In the genomic region with DNA sequence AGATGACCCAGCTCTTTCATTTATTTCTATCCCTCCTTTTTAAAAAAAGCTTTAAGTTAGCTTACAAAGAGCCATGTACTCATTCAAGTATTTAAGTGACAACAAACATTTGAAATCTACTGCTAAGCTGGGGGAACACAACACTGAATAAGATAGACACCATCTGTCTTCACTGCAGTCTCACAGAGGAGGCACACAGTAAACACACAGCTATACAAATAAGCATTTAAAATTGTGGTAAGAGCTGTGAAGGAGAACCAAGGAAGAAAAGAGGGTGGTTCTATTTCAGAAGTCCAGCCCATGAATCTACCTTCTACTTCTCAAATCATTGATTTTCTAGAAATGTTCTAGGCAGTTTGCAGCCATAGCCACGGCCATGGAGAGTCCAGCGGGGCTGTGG, we compare ENCODE assay signal across 19 cellular contexts. TPM values are rescaled to one million over a fixed set of nuclear protein-coding genes. Genes with fewer than 3 reads are reported as not detected.
DNase-seq lines count a peak whose midpoint lies in the region; ATAC-seq and TF ChIP-seq lines count a peak whose summit lies in the region.
"Had no signal": no experiment of that assay in that cellular context is flagged by ENCODE, and none has a peak within 500 bp of the region (broad histone marks: within the 10 kb centered on the region; RNA-seq: fewer than 3 reads in every experiment).

No MANE protein-coding gene starts in this region.

- no peak for TF ChIP-seq CTCF in chondrocyte (IDR thresholded peaks at IDR 0.05)

- H3K4me3 Mint-ChIP-seq in activated T-cell treated with anti-CD3 and anti-CD28 coated beads, Interleukin-2, amount 50 U/mL, for 24 hours, result no peak overlapping the region
- H3K4me3 Mint-ChIP-seq in chondrocyte (ENCODE audit: unreplicated experiment), result no peak overlapping the region
- no peak overlapping the region for H3K4me3 Mint-ChIP-seq in stimulated activated effector memory CD8-positive, alpha-beta T cell treated with anti-CD3 and anti-CD28 coated beads, Interleukin-12 subunit alpha, Interleukin-12 subunit beta, amount 100 ng/mL, for 72 hours

- H3K27ac Mint-ChIP-seq in activated T-cell treated with anti-CD3 and anti-CD28 coated beads, Interleukin-2, amount 50 U/mL, for 24 hours, result peak overlapping the region; percentile 98
- H3K27ac Mint-ChIP-seq in chondrocyte (ENCODE audit: unreplicated experiment), result peak overlapping the region; percentile 15
- peak overlapping the region; percentile 95 for H3K27ac Mint-ChIP-seq in stimulated activated effector memory CD8-positive, alpha-beta T cell treated with anti-CD3 and anti-CD28 coated beads, Interleukin-12 subunit alpha, Interleukin-12 subunit beta, amount 100 ng/mL, for 72 hours

- in situ Hi-C loops in ACHN (cut with HindIII; ENCODE audit: low pct_ligation_motif_present, low pct_unique_long_range_greater_than_20kb, low sequenced_read_pairs), result no loop called here

- H3K36me3 Mint-ChIP-seq in activated T-cell treated with anti-CD3 and anti-CD28 coated beads, Interleukin-2, amount 50 U/mL, for 24 hours (ENCODE audit: low read depth), result peaks cover 27% of the 10 kb centered on the region
- peaks cover 3% of the 10 kb centered on the region for H3K36me3 Mint-ChIP-seq in chondrocyte (ENCODE audit: low read depth)
- H3K36me3 Mint-ChIP-seq in stimulated activated effector memory CD8-positive, alpha-beta T cell treated with anti-CD3 and anti-CD28 coated beads, Interleukin-12 subunit alpha, Interleukin-12 subunit beta, amount 100 ng/mL, for 72 hours, result peaks cover 10% of the 10 kb centered on the region

- H3K4me1 Mint-ChIP-seq in activated T-cell treated with anti-CD3 and anti-CD28 coated beads, Interleukin-2, amount 50 U/mL, for 24 hours (ENCODE audit: low read depth), result peaks cover 74% of the 10 kb centered on the region
- peaks cover 45% of the 10 kb centered on the region for H3K4me1 Mint-ChIP-seq in chondrocyte (ENCODE audit: low read depth)
- peaks cover 52% of the 10 kb centered on the region for H3K4me1 Mint-ChIP-seq in stimulated activated effector memory CD8-positive, alpha-beta T cell treated with anti-CD3 and anti-CD28 coated beads, Interleukin-12 subunit alpha, Interleukin-12 subunit beta, amount 100 ng/mL, for 72 hours

- intact Hi-C loops in posterior cingulate gyrus (cut with DNase I), result no loop called here

- no peak for ATAC-seq in stimulated activated effector memory CD8-positive, alpha-beta T cell treated with anti-CD3 and anti-CD28 coated beads, Interleukin-12 subunit alpha, Interleukin-12 subunit beta, amount 100 ng/mL, for 72 hours
- ATAC-seq: HCT116, left lung, psoas muscle had no signal

- no peaks in the 10 kb centered on the region for H3K27me3 Mint-ChIP-seq in activated T-cell treated with anti-CD3 and anti-CD28 coated beads, Interleukin-2, amount 50 U/mL, for 24 hours
- no peaks in the 10 kb centered on the region for H3K27me3 Mint-ChIP-seq in chondrocyte (ENCODE audit: low read depth)

- no peak for DNase-seq in activated T-cell treated with anti-CD3 and anti-CD28 coated beads, Interleukin-2, amount 50 U/mL, for 24 hours
- DNase-seq in activated T-cell treated with anti-CD3 and anti-CD28 coated beads for 4 hours (no peak), NCI-H69 (lab: John Stamatoyannopoulos, UW) (peak; percentile 0), chondrocyte (ENCODE audit: low spot score) (no peak), posterior cingulate gyrus (no peak), ACHN (no peak), H4 (ENCODE audit: low spot score) (no peak)
- no peak for DNase-seq in stimulated activated effector memory CD8-positive, alpha-beta T cell treated with anti-CD3 and anti-CD28 coated beads, Interleukin-12 subunit alpha, Interleukin-12 subunit beta, amount 100 ng/mL, for 72 hours (ENCODE audit: low spot score in 2 of 2)
- DNase-seq: activated CD4-positive, CD25-positive, alpha-beta regulatory T cell treated with anti-CD3 and anti-CD28 coated beads, Interleukin-2, amount 50 U/mL, for 72 hours; adrenal gland; COR-L47; foreskin melanocyte; Karpas-422; left lung; NCI-H1417; NK-92 treated with Interleukin-12 subunit alpha and Interleukin-12 subunit beta, amount 100 ng/mL, for 24 hours; psoas muscle; uterus had no signal

- no peaks in the 10 kb centered on the region for H3K9me3 Mint-ChIP-seq in activated T-cell treated with anti-CD3 and anti-CD28 coated beads, Interleukin-2, amount 50 U/mL, for 24 hours
- no peaks in the 10 kb centered on the region for H3K9me3 Mint-ChIP-seq in chondrocyte (ENCODE audit: low read depth)
- H3K9me3 Mint-ChIP-seq in stimulated activated effector memory CD8-positive, alpha-beta T cell treated with anti-CD3 and anti-CD28 coated beads, Interleukin-12 subunit alpha, Interleukin-12 subunit beta, amount 100 ng/mL, for 72 hours, result no peaks in the 10 kb centered on the region

RNA-seq across cellular contexts. Expression of gene PRDM2, which starts 28.1 kb away (rescaled TPM):
- total RNA-seq in chondrocyte, result 35.6 to 46.8 TPM (median 36.8 TPM) in 3 replicates
- 3.4 and 5.1 TPM in 2 replicates for total RNA-seq in H4 (2014; rRNA removed; shearing (Covaris generic))

Comparison
In these comparisons a context has a peak if more than half of its experiments do, and no peak if none do; other contexts are left out.
1. H3K27ac Mint-ChIP-seq: peak in every context shown above with its lines; median percentile 98 in activated T-cell treated with anti-CD3 and anti-CD28 coated beads, Interleukin-2, amount 50 U/mL, for 24 hours; 95 in stimulated activated effector memory CD8-positive, alpha-beta T cell treated with anti-CD3 and anti-CD28 coated beads, Interleukin-12 subunit alpha, Interleukin-12 subunit beta, amount 100 ng/mL, for 72 hours; 15 in chondrocyte.